Comparison of ENCODE assay signal across 27 cellular contexts in the genomic region with DNA sequence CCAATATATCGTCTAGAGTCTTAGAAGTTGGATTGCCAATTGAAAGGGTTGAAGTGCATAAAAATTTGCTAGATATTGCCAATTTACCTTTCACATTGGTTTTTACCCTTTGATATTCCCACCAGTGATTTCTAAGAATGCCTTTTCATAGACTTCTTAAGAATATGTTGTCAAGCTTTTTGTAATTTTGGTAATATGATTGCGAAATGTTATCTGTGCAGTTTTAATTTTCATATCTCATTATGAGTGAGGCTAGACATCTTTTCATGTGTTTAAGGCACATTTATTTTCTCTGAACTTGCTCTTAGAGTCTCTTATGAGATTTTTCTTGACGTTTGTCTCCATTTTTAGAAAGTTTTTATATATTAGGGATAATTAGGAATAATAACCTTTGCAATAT.
"Had no signal": no experiment of that assay in that cellular context is flagged by ENCODE, and none has a peak within 500 bp of the region (broad histone marks: within the 10 kb centered on the region; RNA-seq: fewer than 3 reads in every experiment).

No MANE protein-coding gene starts in this region.

- H3K4me3 ChIP-seq: stomach, suprapubic skin, testis, thoracic aorta, thyroid gland, tibial artery, tibial nerve, transverse colon, upper lobe of left lung, upper lobe of right lung, uterus, vagina had no signal

- H3K27me3 ChIP-seq: stomach, suprapubic skin, testis, thyroid gland, tibial artery, tibial nerve, transverse colon, upper lobe of left lung, upper lobe of right lung, uterus, vagina had no signal

- H3K4me1 ChIP-seq: stomach, suprapubic skin, testis, tibial nerve, transverse colon, upper lobe of left lung, upper lobe of right lung, uterus, vagina had no signal

- H3K36me3 ChIP-seq: stomach, suprapubic skin, thoracic aorta, thyroid gland, tibial artery, tibial nerve, transverse colon, upper lobe of left lung, upper lobe of right lung, uterus, vagina had no signal

- FAIRE-seq: urothelium cell line had no signal

- H3K27ac ChIP-seq: stomach, suprapubic skin, testis, thoracic aorta, thyroid gland, tibial artery, tibial nerve, transverse colon, upper lobe of left lung, upper lobe of right lung, uterus, vagina had no signal

- H3K9me3 ChIP-seq: stomach, suprapubic skin, testis, thoracic aorta, thyroid gland, tibial artery, tibial nerve, transverse colon, upper lobe of left lung, upper lobe of right lung, uterus, vagina had no signal

- DNase-seq: stimulated activated CD4-positive, alpha-beta T cell treated with anti-CD3 and anti-CD28 coated beads, Interleukin-2, amount 100 ng/mL, for 48 hours; stimulated activated CD4-positive, alpha-beta T cell treated with anti-CD3 and anti-CD28 coated beads, Interleukin-4, amount 100 ng/mL, for 1 hour; stimulated activated CD4-positive, alpha-beta T cell treated with anti-CD3 and anti-CD28 coated beads, Interleukin-4, amount 100 ng/mL, for 24 hours; stimulated activated CD4-positive, alpha-beta T cell treated with anti-CD3 and anti-CD28 coated beads, Interleukin-4, amount 100 ng/mL, for 4 hours; stimulated activated CD8-positive, alpha-beta memory T cell treated with anti-CD3 and anti-CD28 coated beads, Interleukin-4, amount 100 ng/mL, for 48 hours; stimulated activated naive B cell treated with anti-CD40 and anti-IgM and Interleukin-4, amounts not matched to agents 10 μg/mL and 1 μg/mL and 100 μg/mL, for 72 hours; stimulated activated naive CD4-positive, alpha-beta T cell; stimulated activated naive CD4-positive, alpha-beta T cell treated with Interleukin-2 at 50 U/mL for 16 hours; stimulated activated naive CD8-positive, alpha-beta T cell treated with anti-CD3 and anti-CD28 coated beads, Interleukin-15, amount 100 ng/mL, for 72 hours; stimulated activated naive CD8-positive, alpha-beta T cell treated with anti-CD3 and anti-CD28 coated beads, Interleukin-15, Interleukin-2, amounts not matched to agents 100 U/mL and 50 U/mL, for 24 hours; stomach; substantia nigra; testis; thyroid gland; tibial artery; transverse colon; trophoblast cell; upper lobe of left lung; upper lobe of right lung; uterus had no signal

- ATAC-seq: stimulated activated effector memory CD8-positive, alpha-beta T cell treated with anti-CD3 and anti-CD28 coated beads, Interleukin-12 subunit alpha, Interleukin-12 subunit beta, amount 100 ng/mL, for 72 hours; stimulated activated memory B cell treated with anti-CD40 and anti-IgM and Interleukin-4, amounts not matched to agents 10 μg/mL and 1 μg/mL and 100 μg/mL, for 72 hours; stimulated activated naive B cell treated with anti-CD40 and anti-IgM and Interleukin-4, amounts not matched to agents 10 μg/mL and 1 μg/mL and 100 μg/mL, for 72 hours; stimulated activated naive CD8-positive, alpha-beta T cell treated with anti-CD3 and anti-CD28 coated beads, Interleukin-15, amount 100 ng/mL, for 72 hours; stimulated activated naive CD8-positive, alpha-beta T cell treated with anti-CD3 and anti-CD28 coated beads, Interleukin-15, Interleukin-2, amounts not matched to agents 100 U/mL and 50 U/mL, for 24 hours; upper lobe of right lung had no signal
